Comparison of ENCODE assay signal across 1 cellular context in the genomic region with DNA sequence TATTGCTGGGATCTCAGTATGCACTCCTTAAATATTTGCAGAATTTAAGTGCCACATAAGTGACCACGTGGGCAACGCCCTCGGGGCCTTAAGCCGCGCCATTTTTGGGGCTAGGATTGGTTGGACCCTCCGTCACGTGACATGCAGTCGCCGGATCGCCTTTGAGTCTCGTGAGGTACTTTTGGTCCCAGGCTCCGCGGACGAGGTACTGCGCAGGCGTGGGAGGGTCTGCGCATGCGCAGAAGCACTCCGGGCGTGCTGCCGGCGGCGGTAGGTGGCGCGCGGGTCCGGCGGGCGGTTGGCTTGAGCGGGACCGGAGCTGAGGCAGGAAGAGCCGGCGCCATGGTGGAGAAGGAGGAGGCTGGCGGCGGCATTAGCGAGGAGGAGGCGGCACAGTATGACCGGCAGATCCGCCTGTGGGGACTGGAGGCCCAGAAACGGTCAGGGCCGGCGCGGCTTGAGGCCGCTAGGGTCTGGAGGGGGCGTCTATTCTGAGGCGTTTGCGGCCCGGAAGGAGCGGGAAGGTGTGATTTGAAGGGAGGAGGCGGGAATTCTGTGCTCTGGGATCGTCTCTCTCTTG.
TF ChIP-seq lines count a peak whose summit lies in the region.

SAE1 (plus strand) TSS at position 247 of the 580 bp plus-strand sequence; CDS start at position 343, 96 bp downstream.

TF ChIP-seq in K562, 482 proteins besides CTCF, POLR2A, EP300 and RAD21 (continued from another document and continues in another):
- TF ChIP-seq ZBTB33 (CRISPR knock-in tag; IDR thresholded peaks at IDR 0.05): peak; percentile 92
- TF ChIP-seq KAT7 (CRISPR knock-in tag; IDR thresholded peaks at IDR 0.05; ENCODE audit: borderline replicate concordance): 0 out of 2 replicates have a peak, but pooled peaks have one; percentile 85
- peak; percentile 98 for TF ChIP-seq RBFOX2 (IDR thresholded peaks at IDR 0.05; ENCODE audit: low read depth, low read length)
- peak; percentile 84 for TF ChIP-seq CBX1 (IDR thresholded peaks at IDR 0.05; ENCODE audit: low read depth)
- TF ChIP-seq MEIS2 (IDR thresholded peaks at IDR 0.05; ENCODE audit: partially characterized antibody): peak; percentile 98
- TF ChIP-seq ADNP (tag; IDR thresholded peaks at IDR 0.05): no peak
- no peak for TF ChIP-seq KAT8 (IDR thresholded peaks at IDR 0.05; ENCODE audit: low read depth)
- TF ChIP-seq, protein P1, sequence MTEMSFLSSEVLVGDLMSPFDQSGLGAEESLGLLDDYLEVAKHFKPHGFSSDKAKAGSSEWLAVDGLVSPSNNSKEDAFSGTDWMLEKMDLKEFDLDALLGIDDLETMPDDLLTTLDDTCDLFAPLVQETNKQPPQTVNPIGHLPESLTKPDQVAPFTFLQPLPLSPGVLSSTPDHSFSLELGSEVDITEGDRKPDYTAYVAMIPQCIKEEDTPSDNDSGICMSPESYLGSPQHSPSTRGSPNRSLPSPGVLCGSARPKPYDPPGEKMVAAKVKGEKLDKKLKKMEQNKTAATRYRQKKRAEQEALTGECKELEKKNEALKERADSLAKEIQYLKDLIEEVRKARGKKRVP (CRISPR knock-in tag; IDR thresholded peaks at IDR 0.05): no peak
- TF ChIP-seq, protein P2, sequence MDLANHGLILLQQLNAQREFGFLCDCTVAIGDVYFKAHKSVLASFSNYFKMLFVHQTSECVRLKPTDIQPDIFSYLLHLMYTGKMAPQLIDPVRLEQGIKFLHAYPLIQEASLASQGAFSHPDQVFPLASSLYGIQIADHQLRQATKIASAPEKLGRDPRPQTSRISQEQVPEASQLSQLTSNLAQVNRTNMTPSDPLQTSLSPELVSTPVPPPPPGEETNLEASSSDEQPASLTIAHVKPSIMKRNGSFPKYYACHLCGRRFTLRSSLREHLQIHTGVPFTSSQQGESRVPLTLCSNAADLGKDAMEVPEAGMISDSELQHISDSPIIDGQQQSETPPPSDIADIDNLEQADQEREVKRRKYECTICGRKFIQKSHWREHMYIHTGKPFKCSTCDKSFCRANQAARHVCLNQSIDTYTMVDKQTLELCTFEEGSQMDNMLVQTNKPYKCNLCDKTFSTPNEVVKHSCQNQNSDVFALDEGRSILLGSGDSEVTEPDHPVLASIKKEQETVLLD (IDR thresholded peaks at IDR 0.05): peak; percentile 100
- TF ChIP-seq HIVEP1 (CRISPR knock-in tag; IDR thresholded peaks at IDR 0.05): no peak
- TF ChIP-seq, protein P3, sequence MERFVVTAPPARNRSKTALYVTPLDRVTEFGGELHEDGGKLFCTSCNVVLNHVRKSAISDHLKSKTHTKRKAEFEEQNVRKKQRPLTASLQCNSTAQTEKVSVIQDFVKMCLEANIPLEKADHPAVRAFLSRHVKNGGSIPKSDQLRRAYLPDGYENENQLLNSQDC (CRISPR knock-in tag; IDR thresholded peaks at IDR 0.05): no peak; the same call in none of the 2 replicates
- TF ChIP-seq, protein P4, sequence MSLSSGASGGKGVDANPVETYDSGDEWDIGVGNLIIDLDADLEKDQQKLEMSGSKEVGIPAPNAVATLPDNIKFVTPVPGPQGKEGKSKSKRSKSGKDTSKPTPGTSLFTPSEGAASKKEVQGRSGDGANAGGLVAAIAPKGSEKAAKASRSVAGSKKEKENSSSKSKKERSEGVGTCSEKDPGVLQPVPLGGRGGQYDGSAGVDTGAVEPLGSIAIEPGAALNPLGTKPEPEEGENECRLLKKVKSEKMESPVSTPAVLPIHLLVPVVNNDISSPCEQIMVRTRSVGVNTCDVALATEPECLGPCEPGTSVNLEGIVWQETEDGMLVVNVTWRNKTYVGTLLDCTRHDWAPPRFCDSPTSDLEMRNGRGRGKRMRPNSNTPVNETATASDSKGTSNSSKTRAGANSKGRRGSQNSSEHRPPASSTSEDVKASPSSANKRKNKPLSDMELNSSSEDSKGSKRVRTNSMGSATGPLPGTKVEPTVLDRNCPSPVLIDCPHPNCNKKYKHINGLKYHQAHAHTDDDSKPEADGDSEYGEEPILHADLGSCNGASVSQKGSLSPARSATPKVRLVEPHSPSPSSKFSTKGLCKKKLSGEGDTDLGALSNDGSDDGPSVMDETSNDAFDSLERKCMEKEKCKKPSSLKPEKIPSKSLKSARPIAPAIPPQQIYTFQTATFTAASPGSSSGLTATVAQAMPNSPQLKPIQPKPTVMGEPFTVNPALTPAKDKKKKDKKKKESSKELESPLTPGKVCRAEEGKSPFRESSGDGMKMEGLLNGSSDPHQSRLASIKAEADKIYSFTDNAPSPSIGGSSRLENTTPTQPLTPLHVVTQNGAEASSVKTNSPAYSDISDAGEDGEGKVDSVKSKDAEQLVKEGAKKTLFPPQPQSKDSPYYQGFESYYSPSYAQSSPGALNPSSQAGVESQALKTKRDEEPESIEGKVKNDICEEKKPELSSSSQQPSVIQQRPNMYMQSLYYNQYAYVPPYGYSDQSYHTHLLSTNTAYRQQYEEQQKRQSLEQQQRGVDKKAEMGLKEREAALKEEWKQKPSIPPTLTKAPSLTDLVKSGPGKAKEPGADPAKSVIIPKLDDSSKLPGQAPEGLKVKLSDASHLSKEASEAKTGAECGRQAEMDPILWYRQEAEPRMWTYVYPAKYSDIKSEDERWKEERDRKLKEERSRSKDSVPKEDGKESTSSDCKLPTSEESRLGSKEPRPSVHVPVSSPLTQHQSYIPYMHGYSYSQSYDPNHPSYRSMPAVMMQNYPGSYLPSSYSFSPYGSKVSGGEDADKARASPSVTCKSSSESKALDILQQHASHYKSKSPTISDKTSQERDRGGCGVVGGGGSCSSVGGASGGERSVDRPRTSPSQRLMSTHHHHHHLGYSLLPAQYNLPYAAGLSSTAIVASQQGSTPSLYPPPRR (CRISPR knock-in tag; IDR thresholded peaks at IDR 0.05; ENCODE audit: borderline replicate concordance): 0 out of 2 replicates have a peak, but pooled peaks have one; percentile 71
- TF ChIP-seq MBD1 (CRISPR knock-in tag; IDR thresholded peaks at IDR 0.05): peak; percentile 98
- TF ChIP-seq TRIM24 (IDR thresholded peaks at IDR 0.05): peak; percentile 90 to 95
- TF ChIP-seq ASH1L (IDR thresholded peaks at IDR 0.05; ENCODE audit: borderline replicate concordance, low read depth, partially characterized antibody): no peak
- TF ChIP-seq ZNF318 (IDR thresholded peaks at IDR 0.05; ENCODE audit: borderline replicate concordance in 1 of 2, low read depth in 1 of 2): peak in 1 of 2 experiments; percentile 74; a peak in 1 of 4 replicates
- TF ChIP-seq CBX5 (IDR thresholded peaks at IDR 0.05; ENCODE audit: borderline replicate concordance, low read depth): no peak
- no peak for TF ChIP-seq U2AF2 (optimal IDR thresholded peaks at IDR 0.05; ENCODE audit: low read depth, low read length)
